In the genomic region with DNA sequence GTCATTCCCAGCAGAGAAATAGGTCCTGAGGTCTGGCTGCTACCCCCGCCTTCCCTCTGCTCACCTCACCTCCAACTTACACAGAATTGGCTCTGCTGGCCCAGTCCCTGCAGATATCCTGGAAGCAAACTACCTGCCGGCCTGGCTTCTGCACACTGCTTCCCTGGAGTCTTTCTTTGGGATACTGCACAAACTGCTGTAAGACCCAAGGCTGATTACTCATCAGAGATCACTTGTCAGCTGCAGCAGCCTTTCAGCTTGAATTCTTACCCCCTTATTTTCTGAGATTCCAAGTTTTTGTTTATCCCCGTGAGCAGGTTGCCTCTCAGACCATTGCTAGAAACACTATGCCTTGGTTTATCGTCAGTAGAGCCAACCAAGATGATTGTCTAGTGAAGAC, we compare ENCODE assay signal across 14 cellular contexts.
"Had no signal": no experiment of that assay in that cellular context is flagged by ENCODE, and none has a peak within 500 bp of the region (broad histone marks: within the 10 kb centered on the region; RNA-seq: fewer than 3 reads in every experiment).

No MANE protein-coding gene starts in this region.

- H3K4me1 Mint-ChIP-seq: stimulated activated naive CD8-positive, alpha-beta T cell treated with anti-CD3 and anti-CD28 coated beads, Interleukin-15, amount 100 ng/mL, for 72 hours had no signal

- H3K9me3 Mint-ChIP-seq: stimulated activated naive CD8-positive, alpha-beta T cell treated with anti-CD3 and anti-CD28 coated beads, Interleukin-15, amount 100 ng/mL, for 72 hours had no signal

- ATAC-seq: foreskin keratinocyte; stimulated activated naive CD8-positive, alpha-beta T cell treated with anti-CD3 and anti-CD28 coated beads, Interleukin-15, amount 100 ng/mL, for 72 hours had no signal

- H3K27ac Mint-ChIP-seq: activated naive CD8-positive, alpha-beta T cell; stimulated activated naive CD8-positive, alpha-beta T cell treated with anti-CD3 and anti-CD28 coated beads, Interleukin-15, amount 100 ng/mL, for 72 hours had no signal

- H3K36me3 Mint-ChIP-seq: activated naive CD8-positive, alpha-beta T cell had no signal

- DNase-seq: activated CD4-positive, alpha-beta T cell treated with anti-CD3 and anti-CD28 coated beads for 1 hour; activated CD4-positive, alpha-beta T cell treated with anti-CD3 and anti-CD28 coated beads, Interleukin-2, amount 50 U/mL, for 4 hours; activated T-cell treated with anti-CD3 and anti-CD28 coated beads for 4 hours; dorsolateral prefrontal cortex; foreskin keratinocyte; hypothalamus; mammary epithelial cell; occipital lobe; right cardiac atrium; stimulated activated CD4-positive, alpha-beta T cell treated with anti-CD3 and anti-CD28 coated beads, Interleukin-2, amount 100 ng/mL, for 48 hours; stimulated activated naive CD8-positive, alpha-beta T cell treated with anti-CD3 and anti-CD28 coated beads, Interleukin-15, amount 100 ng/mL, for 72 hours; T-helper 2 cell; WERI-Rb-1 had no signal

- H3K27me3 Mint-ChIP-seq: stimulated activated naive CD8-positive, alpha-beta T cell treated with anti-CD3 and anti-CD28 coated beads, Interleukin-15, amount 100 ng/mL, for 72 hours had no signal

- H3K4me3 Mint-ChIP-seq: activated naive CD8-positive, alpha-beta T cell; stimulated activated naive CD8-positive, alpha-beta T cell treated with anti-CD3 and anti-CD28 coated beads, Interleukin-15, amount 100 ng/mL, for 72 hours had no signal
